In genomic region chr10:90226526-90226925, GRCh38 we compare ENCODE assay signal across 1 cellular context.
TF ChIP-seq lines count a peak whose summit lies in the region.

No MANE protein-coding gene starts in this region.

TF ChIP-seq in HCT116, 20 proteins besides CTCF, POLR2A, EP300 and RAD21:
- TF ChIP-seq EZH2phosphoT487 (IDR thresholded peaks at IDR 0.05; ENCODE audit: borderline replicate concordance) (no peak), ELF1 (IDR thresholded peaks at IDR 0.05; ENCODE audit: borderline replicate concordance, low read depth) (no peak), ATF3 (IDR thresholded peaks at IDR 0.05) (no peak), ZNF274 (IDR thresholded peaks at IDR 0.05; ENCODE audit: low read depth, low read length) (no peak), SRF (IDR thresholded peaks at IDR 0.05; ENCODE audit: low read depth) (no peak), TCF7L2 (IDR thresholded peaks at IDR 0.05; ENCODE audit: borderline replicate concordance, extremely low read depth, insufficient read depth, insufficient read length) (no peak), SIN3A (IDR thresholded peaks at IDR 0.05; ENCODE audit: low read depth) (no peak), EGR1 (IDR thresholded peaks at IDR 0.05; ENCODE audit: low read depth) (no peak), ZFX (IDR thresholded peaks at IDR 0.05) (no peak), EZH2 (IDR thresholded peaks at IDR 0.05) (no peak), JUND (IDR thresholded peaks at IDR 0.05) (no peak), CBX3 (IDR thresholded peaks at IDR 0.05; ENCODE audit: low read depth) (no peak), CEBPB (IDR thresholded peaks at IDR 0.05; ENCODE audit: low read depth) (no peak), YY1 (IDR thresholded peaks at IDR 0.05; ENCODE audit: extremely low read depth, insufficient replicate concordance, low read depth, low read length) (no peak), POLR2AphosphoS5 (IDR thresholded peaks at IDR 0.05; ENCODE audit: low read depth, low read length) (no peak)
- TF ChIP-seq, protein P1, sequence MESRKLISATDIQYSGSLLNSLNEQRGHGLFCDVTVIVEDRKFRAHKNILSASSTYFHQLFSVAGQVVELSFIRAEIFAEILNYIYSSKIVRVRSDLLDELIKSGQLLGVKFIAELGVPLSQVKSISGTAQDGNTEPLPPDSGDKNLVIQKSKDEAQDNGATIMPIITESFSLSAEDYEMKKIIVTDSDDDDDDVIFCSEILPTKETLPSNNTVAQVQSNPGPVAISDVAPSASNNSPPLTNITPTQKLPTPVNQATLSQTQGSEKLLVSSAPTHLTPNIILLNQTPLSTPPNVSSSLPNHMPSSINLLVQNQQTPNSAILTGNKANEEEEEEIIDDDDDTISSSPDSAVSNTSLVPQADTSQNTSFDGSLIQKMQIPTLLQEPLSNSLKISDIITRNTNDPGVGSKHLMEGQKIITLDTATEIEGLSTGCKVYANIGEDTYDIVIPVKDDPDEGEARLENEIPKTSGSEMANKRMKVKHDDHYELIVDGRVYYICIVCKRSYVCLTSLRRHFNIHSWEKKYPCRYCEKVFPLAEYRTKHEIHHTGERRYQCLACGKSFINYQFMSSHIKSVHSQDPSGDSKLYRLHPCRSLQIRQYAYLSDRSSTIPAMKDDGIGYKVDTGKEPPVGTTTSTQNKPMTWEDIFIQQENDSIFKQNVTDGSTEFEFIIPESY (IDR thresholded peaks at IDR 0.05; ENCODE audit: extremely low read depth, insufficient replicate concordance, low read length) = no peak
- TF ChIP-seq, protein P2, sequence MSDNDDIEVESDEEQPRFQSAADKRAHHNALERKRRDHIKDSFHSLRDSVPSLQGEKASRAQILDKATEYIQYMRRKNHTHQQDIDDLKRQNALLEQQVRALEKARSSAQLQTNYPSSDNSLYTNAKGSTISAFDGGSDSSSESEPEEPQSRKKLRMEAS (IDR thresholded peaks at IDR 0.05) = no peak
